8 cellular contexts compared by ENCODE assay signal in the genomic region with DNA sequence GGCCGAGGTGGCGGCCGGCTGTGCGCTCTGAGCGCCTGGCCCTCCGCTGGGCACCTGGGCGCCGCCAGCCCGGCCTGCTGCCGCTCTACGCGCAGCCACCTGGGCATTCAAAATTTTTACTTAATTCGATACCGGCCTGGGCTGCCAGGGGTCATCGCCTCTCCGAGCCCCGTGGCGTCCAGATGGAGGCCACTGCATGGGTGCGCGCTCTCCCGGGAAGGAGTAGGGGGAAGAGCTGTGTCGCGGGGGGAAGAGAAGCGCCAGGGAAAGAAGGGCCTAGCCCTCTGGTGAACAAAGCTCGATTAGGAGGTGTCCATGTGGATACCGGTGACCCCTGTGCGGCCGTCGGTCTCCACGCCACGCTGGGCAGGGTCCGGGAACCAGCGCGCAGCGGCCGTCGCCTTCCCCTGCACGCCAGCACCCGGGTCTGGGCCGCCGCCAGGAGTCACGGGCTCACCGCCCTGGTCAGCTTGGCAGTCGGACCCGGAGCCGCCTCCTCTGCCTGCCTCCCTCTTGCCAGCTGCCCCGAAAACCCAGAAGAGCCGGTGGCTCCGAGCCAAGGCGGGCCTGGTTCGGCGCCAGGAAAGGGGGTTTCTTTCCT. TPM values are rescaled to one million over a fixed set of nuclear protein-coding genes. Genes with fewer than 3 reads are reported as not detected.
DNase-seq lines count a peak whose midpoint lies in the region; ATAC-seq, FAIRE-seq and TF ChIP-seq lines count a peak whose summit lies in the region.

No MANE protein-coding gene starts in this region.

- H3K4me1 Mint-ChIP-seq in activated naive CD4-positive, alpha-beta T cell treated with anti-CD3 and anti-CD28 coated beads, Interleukin-2, amount 10 ng/mL, durations not matched to agents 7 days and 5 days: peaks cover 47% of the 10 kb centered on the region
- H3K4me1 Mint-ChIP-seq in stimulated activated naive B cell treated with anti-CD40 and anti-IgM and Interleukin-4, amounts not matched to agents 10 μg/mL and 1 μg/mL and 100 μg/mL, for 72 hours: peaks cover 8 to 38% of the 10 kb centered on the region in 2 donors

- H3K27ac ChIP-seq in PC-9 (no peak overlapping the region), kidney (ENCODE audit: low read depth in 2 of 2, low read length in 2 of 2) (peak overlapping the region; percentile 68 to 76)

- no peaks in the 10 kb centered on the region for H3K9me3 ChIP-seq in PC-9 (ENCODE audit: insufficient read depth, low read depth)
- no peaks in the 10 kb centered on the region for H3K9me3 ChIP-seq in kidney (ENCODE audit: control insufficient read depth in 1 of 2, low read length in 2 of 2)

- peaks cover 11% of the 10 kb centered on the region for H3K36me3 Mint-ChIP-seq in activated naive CD4-positive, alpha-beta T cell treated with anti-CD3 and anti-CD28 coated beads, Interleukin-2, amount 10 ng/mL, durations not matched to agents 7 days and 5 days
- peaks cover 0 to 2% of the 10 kb centered on the region in 2 donors for H3K36me3 Mint-ChIP-seq in stimulated activated naive B cell treated with anti-CD40 and anti-IgM and Interleukin-4, amounts not matched to agents 10 μg/mL and 1 μg/mL and 100 μg/mL, for 72 hours

- intact Hi-C loops in PC-9 (cut with micrococcal nuclease; ENCODE audit: unreplicated experiment) (loop anchor here (1.0 to 5.0 kb wide), 4 partner anchors 27 to 203 kb away; partner anchors contain the start of genes TEX30 and TPP2), kidney (cut with DNase I) (no loop called here)

- H3K27me3 Mint-ChIP-seq in activated naive CD4-positive, alpha-beta T cell treated with anti-CD3 and anti-CD28 coated beads, Interleukin-2, amount 10 ng/mL, durations not matched to agents 7 days and 5 days: peaks cover 9% of the 10 kb centered on the region
- peaks cover 15 to 20% of the 10 kb centered on the region in 2 donors for H3K27me3 Mint-ChIP-seq in stimulated activated naive B cell treated with anti-CD40 and anti-IgM and Interleukin-4, amounts not matched to agents 10 μg/mL and 1 μg/mL and 100 μg/mL, for 72 hours

- peaks cover 7% of the 10 kb centered on the region for H3K79me2 ChIP-seq in PC-9 (ENCODE audit: low read depth)

- DNase-seq in activated naive CD4-positive, alpha-beta T cell treated with anti-CD3 and anti-CD28 coated beads, Interleukin-2, amount 10 ng/mL, durations not matched to agents 7 days and 5 days: no peak
- no peak for DNase-seq in activated naive CD4-positive, alpha-beta T cell treated with anti-CD3 and anti-CD28 coated beads, Interleukin-2, amount 50 U/mL, for 16 hours
- no peak for DNase-seq in PC-9
- DNase-seq in central memory CD4-positive, alpha-beta T cell: peak; percentile 4
- DNase-seq in kidney: peak; percentile 81
- DNase-seq in stimulated activated naive B cell treated with anti-CD40 and anti-IgM and Interleukin-4, amounts not matched to agents 10 μg/mL and 1 μg/mL and 100 μg/mL, for 72 hours: no peak
- no peak for DNase-seq in stimulated activated naive CD4-positive, alpha-beta T cell (lab: John Stamatoyannopoulos, UW)

- no peaks in the 10 kb centered on the region for H4K20me1 ChIP-seq in PC-9 (ENCODE audit: insufficient read depth)

- H3K9ac ChIP-seq in kidney (ENCODE audit: low read length in 2 of 2): peak overlapping the region; percentile 51 to 77

- H3K36me3 ChIP-seq in PC-9 (ENCODE audit: low read depth) (no peaks in the 10 kb centered on the region), kidney (ENCODE audit: control insufficient read depth in 1 of 2, insufficient read depth in 2 of 2, low read length in 2 of 2) (no peaks in the 10 kb centered on the region)

- peaks cover 15% of the 10 kb centered on the region; the same call in 1 of the 2 replicates for H3K4me1 ChIP-seq in PC-9 (replicated peaks; ENCODE audit: insufficient read depth)
- peaks cover 0 to 12% of the 10 kb centered on the region in 2 donors for H3K4me1 ChIP-seq in kidney (ENCODE audit: control insufficient read depth in 1 of 2, insufficient read depth in 1 of 2, low read depth in 1 of 2, low read length in 2 of 2)

- H3K9me2 ChIP-seq in PC-9 (ENCODE audit: insufficient read depth): no peaks in the 10 kb centered on the region

- peak overlapping the region; percentile 87 for H3K4me3 ChIP-seq in PC-9
- H3K4me3 ChIP-seq in kidney (ENCODE audit: low read length in 2 of 2): peak overlapping the region; percentile 81 to 90

- POLR2A ChIA-PET in PC-9 (lab: Charles Lee; ENCODE audit: unreplicated experiment): interaction anchor here (0.6 kb wide), 1 partner anchor 169 kb away, joined by 3 read pairs; no protein-coding TSS in a partner anchor

- no peak for FAIRE-seq in kidney (lab: Jason Lieb, UNC)

- H3K27ac Mint-ChIP-seq in activated naive CD4-positive, alpha-beta T cell treated with anti-CD3 and anti-CD28 coated beads, Interleukin-2, amount 10 ng/mL, durations not matched to agents 7 days and 5 days: peak overlapping the region; percentile 82
- H3K27ac Mint-ChIP-seq in stimulated activated naive B cell treated with anti-CD40 and anti-IgM and Interleukin-4, amounts not matched to agents 10 μg/mL and 1 μg/mL and 100 μg/mL, for 72 hours: peak overlapping the region; percentile 90

- H3F3A ChIP-seq in PC-9 (ENCODE audit: insufficient read depth, low read depth): no peaks in the 10 kb centered on the region

- no peaks in the 10 kb centered on the region for H3K27me3 ChIP-seq in PC-9 (ENCODE audit: insufficient read depth, low read depth)

- TF ChIP-seq CTCF in PC-9 (conservative IDR thresholded peaks at IDR 0.05) (no peak), kidney (IDR thresholded peaks at IDR 0.05; ENCODE audit: borderline replicate concordance, extremely low read depth, insufficient read depth) (no peak)

- H3K9me3 Mint-ChIP-seq in activated naive CD4-positive, alpha-beta T cell treated with anti-CD3 and anti-CD28 coated beads, Interleukin-2, amount 10 ng/mL, durations not matched to agents 7 days and 5 days: no peaks in the 10 kb centered on the region
- no peaks in the 10 kb centered on the region for H3K9me3 Mint-ChIP-seq in stimulated activated naive B cell treated with anti-CD40 and anti-IgM and Interleukin-4, amounts not matched to agents 10 μg/mL and 1 μg/mL and 100 μg/mL, for 72 hours

- peak overlapping the region; percentile 93 for H3K4me2 ChIP-seq in PC-9

- CTCF ChIA-PET in activated naive CD4-positive, alpha-beta T cell treated with anti-CD3 and anti-CD28 coated beads, Interleukin-2, amount 10 ng/mL, durations not matched to agents 7 days and 5 days (lab: Charles Lee): interaction anchor here (0.8 to 2.0 kb wide), 6 partner anchors 22 to 208 kb away, joined by 3 to 11 read pairs (median 4); partner anchors contain the start of genes ERCC5 and TEX30
- CTCF ChIA-PET in PC-9 (lab: Charles Lee): no interaction called here

- peak overlapping the region; percentile 93 for H3K4me3 Mint-ChIP-seq in activated naive CD4-positive, alpha-beta T cell treated with anti-CD3 and anti-CD28 coated beads, Interleukin-2, amount 10 ng/mL, durations not matched to agents 7 days and 5 days
- peak overlapping the region; percentile 91 to 97 for H3K4me3 Mint-ChIP-seq in stimulated activated naive B cell treated with anti-CD40 and anti-IgM and Interleukin-4, amounts not matched to agents 10 μg/mL and 1 μg/mL and 100 μg/mL, for 72 hours

- peak overlapping the region; percentile 100 for H2AFZ ChIP-seq in PC-9

- peak; percentile 11 for ATAC-seq in HG02840 (IDR thresholded peaks at IDR 0.05; ENCODE audit: low FRiP score, unreplicated experiment)
- peak; percentile 8 to 14 for ATAC-seq in stimulated activated naive B cell treated with anti-CD40 and anti-IgM and Interleukin-4, amounts not matched to agents 10 μg/mL and 1 μg/mL and 100 μg/mL, for 72 hours (replicated peaks)

- no TSS peak for BruUV-seq in PC-9 (replicated peaks; lab: Mats Ljungman, UMichigan)

RNA-seq across cellular contexts. Expression of gene BIVM, which starts 0.7 kb away (rescaled TPM):
- total RNA-seq in PC-9 (2021): 12.5 and 17.5 TPM in 2 replicates
- 36.6 TPM for total RNA-seq in kidney
- 22.1 TPM for polyA plus RNA-seq in kidney (ENCODE audit: insufficient read depth, low read depth, low replicate concordance)

RNA-seq across cellular contexts. Expression of gene POGLUT2, which starts 0.9 kb away (rescaled TPM):
- total RNA-seq in PC-9 (2021): 2.8 and 3.2 TPM in 2 replicates
- total RNA-seq in kidney: 7.0 TPM
- polyA plus RNA-seq in kidney (ENCODE audit: insufficient read depth, low read depth, low replicate concordance): 4.9 TPM

RNA-seq across cellular contexts. Expression of gene TEX30, which starts 26.1 kb away (rescaled TPM):
- total RNA-seq in PC-9 (2021): 9.3 and 13.1 TPM in 2 replicates
- 9.9 TPM for total RNA-seq in kidney
- polyA plus RNA-seq in kidney (ENCODE audit: insufficient read depth, low read depth, low replicate concordance): 22.7 TPM

RNA-seq across cellular contexts. Expression of gene ERCC5, which starts 46.2 kb away (rescaled TPM):
- total RNA-seq in PC-9 (2021) (33.9 and 38.2 TPM in 2 replicates), kidney (56.0 TPM)
- polyA plus RNA-seq in kidney (ENCODE audit: insufficient read depth, low read depth, low replicate concordance): 37.4 TPM

Comparison
In these comparisons a context has a peak if more than half of its experiments do, and no peak if none do; other contexts are left out.
1. DNase-seq: peak in central memory CD4-positive, alpha-beta T cell (single experiment) and kidney (single experiment); none in activated naive CD4-positive, alpha-beta T cell treated with anti-CD3 and anti-CD28 coated beads, Interleukin-2, amount 10 ng/mL, durations not matched to agents 7 days and 5 days (single experiment), activated naive CD4-positive, alpha-beta T cell treated with anti-CD3 and anti-CD28 coated beads, Interleukin-2, amount 50 U/mL, for 16 hours (single experiment), PC-9 (0 of 2), stimulated activated naive B cell treated with anti-CD40 and anti-IgM and Interleukin-4, amounts not matched to agents 10 μg/mL and 1 μg/mL and 100 μg/mL, for 72 hours (single experiment) and stimulated activated naive CD4-positive, alpha-beta T cell (0 of 6).